ENCODE assay signal across 8 cellular contexts in genomic region chr16:75494696-75495601, GRCh38. TPM values are rescaled to one million over a fixed set of nuclear protein-coding genes. Genes with fewer than 3 reads are reported as not detected.
DNase-seq lines count a peak whose midpoint lies in the region; ATAC-seq lines count a peak whose summit lies in the region.

TSS of gene CHST6 (minus strand) at chr16:75495441. CDS start at chr16:75479828, 15,613 bp downstream.

- H3K4me1 ChIP-seq in HUES6 (ENCODE audit: control insufficient read depth, insufficient read depth, low read length) (peaks cover 14% of the 10 kb centered on the region), skeletal muscle tissue (ENCODE audit: control insufficient read depth in 3 of 3, insufficient read depth in 3 of 3, low read length in 3 of 3) (peaks cover 2 to 11% (median 7%) of the 10 kb centered on the region in 3 donors)

- H3K9ac ChIP-seq in HUES6 (ENCODE audit: low read length), result peak within 1 kb of the TSS; percentile 80
- H3K9ac ChIP-seq in skeletal muscle tissue (ENCODE audit: low read depth in 1 of 3, low read length in 3 of 3), result peak within 1 kb of the TSS; percentile 23 to 43 (median 33)

- H3K4me3 ChIP-seq in HUES6 (ENCODE audit: low read depth, low read length) (peak within 1 kb of the TSS; percentile 80), iPS-18c (ENCODE audit: insufficient read depth, low read depth, low read length) (peak within 1 kb of the TSS; percentile 89), skeletal muscle tissue (ENCODE audit: low read length in 3 of 3) (peak within 1 kb of the TSS; percentile 58 to 64 (median 60))

- H3K9me3 ChIP-seq in HUES6 (ENCODE audit: control insufficient read depth, insufficient read depth, low read depth, low read length) (no peaks in the 10 kb centered on the region), iPS-18c (ENCODE audit: control insufficient read depth, insufficient read depth, low read length) (no peaks in the 10 kb centered on the region), skeletal muscle tissue (ENCODE audit: control insufficient read depth in 3 of 3, low read length in 3 of 3) (no peaks in the 10 kb centered on the region)

- DNase-seq in COLO668 (lab: John Stamatoyannopoulos, UW; ENCODE audit: unreplicated experiment) (peak; percentile 17), astrocyte of the hippocampus (ENCODE audit: low read depth, low spot score) (peak; percentile 65), mucosa of gallbladder (ENCODE audit: low spot score) (no peak), D341Med (ENCODE audit: low spot score) (no peak)

- H3K27me3 ChIP-seq in HUES6 (ENCODE audit: control insufficient read depth, insufficient read depth, low read length) (peaks cover 8% of the 10 kb centered on the region; the same call in 1 of the 2 replicates), skeletal muscle tissue (ENCODE audit: control insufficient read depth in 3 of 3, insufficient read depth in 3 of 3, low read length in 3 of 3) (peaks cover 17 to 25% (median 20%) of the 10 kb centered on the region in 3 donors)

- H3K27ac ChIP-seq in HUES6 (ENCODE audit: low read depth, low read length), result no peak within 1 kb of the TSS
- no peak within 1 kb of the TSS for H3K27ac ChIP-seq in skeletal muscle tissue (ENCODE audit: low read depth, low read length)

- peak; percentile 64 for ATAC-seq in GM19455 (IDR thresholded peaks at IDR 0.05; ENCODE audit: unreplicated experiment)

- H3K36me3 ChIP-seq in HUES6 (ENCODE audit: control insufficient read depth, insufficient read depth, low read length) (no peaks in the 10 kb centered on the region), skeletal muscle tissue (ENCODE audit: control insufficient read depth in 3 of 3, insufficient read depth in 3 of 3, low read length in 3 of 3) (no peaks in the 10 kb centered on the region)

RNA-seq across cellular contexts. Expression of gene CHST6, which starts in this region (rescaled TPM):
- total RNA-seq in skeletal muscle tissue (2.1 TPM), mucosa of gallbladder (0.20 TPM)

Comparison
In these comparisons a context has a peak if more than half of its experiments do, and no peak if none do; other contexts are left out.
1. DNase-seq: peak in COLO668 (single experiment) and astrocyte of the hippocampus (single experiment); none in mucosa of gallbladder (single experiment) and D341Med (single experiment).
2. Peak in every context shown above with its lines, with median percentiles within 50 percentile points of each other: H3K4me3 ChIP-seq.